Comparison of ENCODE assay signal across 2 cellular contexts in the genomic region with DNA sequence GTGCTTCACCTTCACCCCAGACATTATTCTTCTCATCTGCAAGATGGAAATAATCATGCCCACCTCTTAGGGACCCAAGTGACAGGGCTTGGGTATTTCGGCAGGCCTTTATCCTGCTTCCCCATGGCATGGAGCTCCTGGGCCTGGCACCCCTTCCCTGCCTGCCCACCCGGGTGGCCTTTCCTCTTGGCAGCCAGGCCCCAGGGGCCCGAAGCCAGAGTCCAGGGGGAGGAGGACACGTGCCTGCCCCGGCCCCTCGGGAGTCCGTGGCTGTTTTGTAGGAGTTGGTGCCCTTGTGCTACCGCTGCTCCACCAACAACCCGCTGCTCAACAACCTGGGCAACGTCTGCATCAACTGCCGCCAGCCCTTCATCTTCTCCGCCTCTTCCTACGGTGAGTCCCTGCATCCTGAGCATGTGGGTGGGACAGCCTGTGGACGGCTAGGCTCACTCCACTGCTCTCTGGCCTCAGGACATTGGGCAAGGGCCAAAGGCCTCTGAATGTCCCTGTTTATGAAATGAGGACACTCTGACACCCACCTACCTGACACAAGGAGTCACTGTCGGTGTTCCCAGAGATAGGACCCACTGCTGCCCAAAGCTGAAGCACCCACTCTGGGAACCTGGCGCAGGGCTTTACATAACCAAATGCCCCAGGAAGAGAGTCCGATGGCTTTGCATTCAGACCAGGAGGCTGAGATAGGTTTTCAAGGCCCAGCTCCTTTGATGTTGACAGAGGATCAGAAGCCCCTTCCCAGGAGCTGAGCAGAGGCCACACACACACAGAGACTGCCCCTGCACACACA. TPM values are rescaled to one million over a fixed set of nuclear protein-coding genes. Genes with fewer than 3 reads are reported as not detected.
"Had no signal": no experiment of that assay in that cellular context is flagged by ENCODE, and none has a peak within 500 bp of the region (broad histone marks: within the 10 kb centered on the region; RNA-seq: fewer than 3 reads in every experiment).

No MANE protein-coding gene starts in this region.

RNA-seq across cellular contexts. Expression of a gene that starts 34.5 kb away (rescaled TPM):
- total RNA-seq: M059J, Right ventricle myocardium inferior had no signal
